In the genomic region with DNA sequence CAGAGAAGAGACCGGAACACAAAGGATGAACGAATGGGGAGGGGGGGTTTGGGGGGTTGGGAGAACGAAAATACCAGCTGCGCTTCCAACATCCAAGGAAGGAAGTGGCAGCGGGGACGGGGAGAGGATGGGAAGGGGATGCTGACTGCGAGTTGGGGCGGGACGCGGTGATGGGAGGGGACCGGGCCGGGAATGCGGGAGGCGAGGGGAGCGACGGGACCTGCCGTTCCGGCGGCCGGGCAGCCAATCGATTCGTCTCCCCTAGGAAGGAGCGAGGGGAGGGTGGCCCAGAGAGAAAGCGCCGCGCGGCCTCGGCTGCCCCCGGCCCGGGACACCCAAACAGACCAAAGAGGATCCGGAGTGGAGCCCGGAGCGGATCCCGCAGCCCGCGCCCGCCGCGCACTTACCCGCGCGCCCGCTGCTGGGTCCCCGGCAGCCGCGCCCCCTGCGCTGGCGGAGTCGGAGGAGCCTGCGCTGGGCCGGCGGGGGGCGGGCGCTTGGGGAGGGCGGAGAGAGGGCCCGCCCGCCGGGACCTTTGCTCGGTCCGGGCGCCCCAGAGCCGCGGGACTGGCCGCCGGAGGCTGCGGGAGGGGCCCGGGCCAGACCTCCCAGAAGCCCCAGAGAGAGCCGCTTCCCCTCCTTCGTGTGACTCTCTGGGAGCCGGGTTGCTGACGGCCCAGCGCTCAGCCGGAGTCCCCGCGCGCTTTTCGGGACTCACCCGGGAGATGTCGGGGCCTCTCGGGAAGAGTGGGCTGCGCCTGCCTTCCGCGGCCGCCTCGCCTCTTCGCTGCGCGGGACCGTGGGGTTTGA, we compare ENCODE assay signal across 8 cellular contexts. TPM values are rescaled to one million over a fixed set of nuclear protein-coding genes. Genes with fewer than 3 reads are reported as not detected.
DNase-seq lines count a peak whose midpoint lies in the region; ATAC-seq and TF ChIP-seq lines count a peak whose summit lies in the region.

Gene GSDME (minus strand): TSS at position 476 of the 810 bp plus-strand sequence. CDS start 7,690 bp downstream, outside the sequence.

- H3K4me1 Mint-ChIP-seq in neural crest cell, result peaks cover 12% of the 10 kb centered on the region

- TF ChIP-seq EP300 in gastroesophageal sphincter (IDR thresholded peaks at IDR 0.05), result no peak

- TF ChIP-seq POLR2A in gastroesophageal sphincter (IDR thresholded peaks at IDR 0.05), result peak in 1 of 2 donors; percentile 18

- H3K36me3 ChIP-seq in gastroesophageal sphincter (no peaks in the 10 kb centered on the region), aorta (ENCODE audit: control insufficient read depth in 1 of 2, insufficient read depth in 2 of 2, low read length in 1 of 2) (no peaks in the 10 kb centered on the region)

- peak within 1 kb of the TSS; percentile 69 to 82 for H3K4me3 ChIP-seq in gastroesophageal sphincter
- peak within 1 kb of the TSS; percentile 63 to 74 for H3K4me3 ChIP-seq in aorta (ENCODE audit: low read length in 2 of 2)

- peak within 1 kb of the TSS; percentile 94 for H3K4me3 Mint-ChIP-seq in neural crest cell

- peak within 1 kb of the TSS; percentile 92 for H3K27ac Mint-ChIP-seq in neural crest cell (ENCODE audit: unreplicated experiment)

- intact Hi-C loops in aorta (cut with DNase I), result no loop called here

- peak in 1 of 4 experiments; percentile 18 for TF ChIP-seq CTCF in gastroesophageal sphincter (IDR thresholded peaks at IDR 0.05)
- no peak for TF ChIP-seq CTCF in neural crest cell (conservative IDR thresholded peaks at IDR 0.05)

- no peaks in the 10 kb centered on the region for H3K9me3 Mint-ChIP-seq in neural crest cell

- H3K27me3 Mint-ChIP-seq in neural crest cell (ENCODE audit: low read depth), result peaks cover 5% of the 10 kb centered on the region

- WGBS in gastroesophageal sphincter (ENCODE audit: low coverage in 1 of 2), 2 donors, result 0 to 1% methylated on average over 9 to 21 of the region's 89 CpGs
- WGBS in aorta, 2 donors, result 0% methylated on average over 52 to 89 of the region's 89 CpGs

- DNase-seq in activated gamma-delta T cell (lab: John Stamatoyannopoulos, UW) (peak; percentile 18), activated gamma-delta T cell treated with Interleukin-2 at 50 U/mL for 16 hours (no peak), NCI-H69 (lab: John Stamatoyannopoulos, UW) (peak; percentile 35), neural crest cell (ENCODE audit: low read depth, low spot score) (peak; percentile 55), aorta (peak; percentile 79 to 90)
- DNase-seq in activated naive CD4-positive, alpha-beta T cell treated with anti-CD3 and anti-CD28 coated beads, Interleukin-2, amount 50 U/mL, for 16 hours, result peak; percentile 46

- H3K36me3 Mint-ChIP-seq in neural crest cell (ENCODE audit: low read depth), result no peaks in the 10 kb centered on the region

- ATAC-seq in HG02759 (IDR thresholded peaks at IDR 0.05; ENCODE audit: unreplicated experiment) (peak; percentile 75), gastroesophageal sphincter (peak; percentile 92), aorta (ENCODE audit: low FRiP score) (peak; percentile 94)

- peak within 1 kb of the TSS; percentile 41 to 87 (median 84) for H3K27ac ChIP-seq in gastroesophageal sphincter
- peak within 1 kb of the TSS in 1 of 2 donors; percentile 62 for H3K27ac ChIP-seq in aorta (ENCODE audit: low read depth in 1 of 2, low read length in 2 of 2)

- H3K4me1 ChIP-seq in gastroesophageal sphincter (peaks cover 0 to 17% (median 8%) of the 10 kb centered on the region in 3 donors), aorta (ENCODE audit: control insufficient read depth in 1 of 2, insufficient read depth in 2 of 2, low read length in 2 of 2) (no peaks in the 10 kb centered on the region)

- H3K27me3 ChIP-seq in gastroesophageal sphincter (no peaks in the 10 kb centered on the region), aorta (ENCODE audit: control insufficient read depth in 1 of 2, insufficient read depth in 2 of 2, low read length in 1 of 2) (no peaks in the 10 kb centered on the region)

- H3K9me3 ChIP-seq in gastroesophageal sphincter (no peaks in the 10 kb centered on the region), aorta (ENCODE audit: control insufficient read depth, low read length) (no peaks in the 10 kb centered on the region)

RNA-seq across cellular contexts. Expression of gene GSDME, which starts in this region (rescaled TPM):
- total RNA-seq in gastroesophageal sphincter (1 to 10 TPM; 6.4 to 9.8 (median 8.4) TPM), neural crest cell (18.9 and 21.9 TPM in 2 replicates), aorta (10 to 100 TPM; 16.3 to 18.6 TPM)
- 10 to 100 TPM; 15.1 to 20.3 TPM for polyA plus RNA-seq in aorta
